8 cellular contexts compared by ENCODE assay signal in genomic region chr11:7442588-7443215, GRCh38. TPM values are rescaled to one million over a fixed set of nuclear protein-coding genes. Genes with fewer than 3 reads are reported as not detected.
DNase-seq lines count a peak whose midpoint lies in the region; ATAC-seq and TF ChIP-seq lines count a peak whose summit lies in the region.

No MANE protein-coding gene starts in this region.

- no peaks in the 10 kb centered on the region for H3K9me3 Mint-ChIP-seq in naive thymus-derived CD8-positive, alpha-beta T cell
- no peaks in the 10 kb centered on the region for H3K9me3 Mint-ChIP-seq in stimulated activated effector memory CD8-positive, alpha-beta T cell treated with anti-CD3 and anti-CD28 coated beads, Interleukin-12 subunit alpha, Interleukin-12 subunit beta, amount 100 ng/mL, for 72 hours

- no peak for TF ChIP-seq POLR2A in erythroblast (IDR thresholded peaks at IDR 0.05; ENCODE audit: low read length)

- peaks cover 0 to 9% (median 0%) of the 10 kb centered on the region in 4 donors for H3K4me1 Mint-ChIP-seq in naive thymus-derived CD8-positive, alpha-beta T cell
- H3K4me1 Mint-ChIP-seq in stimulated activated effector memory CD8-positive, alpha-beta T cell treated with anti-CD3 and anti-CD28 coated beads, Interleukin-12 subunit alpha, Interleukin-12 subunit beta, amount 100 ng/mL, for 72 hours = no peaks in the 10 kb centered on the region

- ATAC-seq in GM18870 (IDR thresholded peaks at IDR 0.05; ENCODE audit: unreplicated experiment) = peak; percentile 81
- peak; percentile 79 for ATAC-seq in HG03095 (IDR thresholded peaks at IDR 0.05; ENCODE audit: unreplicated experiment)
- peak; percentile 58 to 76 for ATAC-seq in naive thymus-derived CD8-positive, alpha-beta T cell
- ATAC-seq in stimulated activated effector memory CD8-positive, alpha-beta T cell treated with anti-CD3 and anti-CD28 coated beads, Interleukin-12 subunit alpha, Interleukin-12 subunit beta, amount 100 ng/mL, for 72 hours = peak; percentile 75

- POLR2A ChIA-PET in naive thymus-derived CD8-positive, alpha-beta T cell (lab: Charles Lee) = no interaction called here

- H3K4me3 Mint-ChIP-seq in naive thymus-derived CD8-positive, alpha-beta T cell = no peak overlapping the region
- no peak overlapping the region for H3K4me3 Mint-ChIP-seq in stimulated activated effector memory CD8-positive, alpha-beta T cell treated with anti-CD3 and anti-CD28 coated beads, Interleukin-12 subunit alpha, Interleukin-12 subunit beta, amount 100 ng/mL, for 72 hours

- peaks cover 0 to 8% (median 2%) of the 10 kb centered on the region in 5 donors for H3K27me3 Mint-ChIP-seq in naive thymus-derived CD8-positive, alpha-beta T cell

- DNase-seq in C1 segment of cervical spinal cord (lab: John Stamatoyannopoulos, UW) (peak in 12 of 14 donors; percentile 3 to 68 (median 38)), NCI-H774 (lab: John Stamatoyannopoulos, UW) (peak; percentile 55), erythroblast (lab: John Stamatoyannopoulos, UW) (peak; percentile 29 to 59)
- peak; percentile 51 for DNase-seq in activated CD8-positive, alpha-beta memory T cell treated with anti-CD3 and anti-CD28 coated beads, Interleukin-2, amount 50 U/mL, for 24 hours (ENCODE audit: extremely low read depth)
- DNase-seq in naive thymus-derived CD8-positive, alpha-beta T cell = peak; percentile 17 to 84 (median 58)
- peak; percentile 63 to 86 for DNase-seq in stimulated activated effector memory CD8-positive, alpha-beta T cell treated with anti-CD3 and anti-CD28 coated beads, Interleukin-12 subunit alpha, Interleukin-12 subunit beta, amount 100 ng/mL, for 72 hours (ENCODE audit: low spot score in 2 of 2)

- H3K36me3 Mint-ChIP-seq in naive thymus-derived CD8-positive, alpha-beta T cell = peaks cover 0 to 4% (median 2%) of the 10 kb centered on the region in 3 donors
- no peaks in the 10 kb centered on the region for H3K36me3 Mint-ChIP-seq in stimulated activated effector memory CD8-positive, alpha-beta T cell treated with anti-CD3 and anti-CD28 coated beads, Interleukin-12 subunit alpha, Interleukin-12 subunit beta, amount 100 ng/mL, for 72 hours

- H3K27ac Mint-ChIP-seq in naive thymus-derived CD8-positive, alpha-beta T cell = no peak overlapping the region
- H3K27ac Mint-ChIP-seq in stimulated activated effector memory CD8-positive, alpha-beta T cell treated with anti-CD3 and anti-CD28 coated beads, Interleukin-12 subunit alpha, Interleukin-12 subunit beta, amount 100 ng/mL, for 72 hours = no peak overlapping the region

RNA-seq across cellular contexts. Expression of gene OLFML1, which starts 42.6 kb away (rescaled TPM):
- not detected for total RNA-seq in naive thymus-derived CD8-positive, alpha-beta T cell
- under 1 TPM in 2 of 3 donors, not detected in 1; 0.15 to 0.22 TPM for polyA plus RNA-seq in naive thymus-derived CD8-positive, alpha-beta T cell

Comparison
In these comparisons a context has a peak if more than half of its experiments do, and no peak if none do; other contexts are left out.
1. Peak in every context shown above with its lines: DNase-seq and ATAC-seq.